In genomic region chr6:134892362-134892761, GRCh38 we compare ENCODE assay signal across 39 cellular contexts.
"Had no signal": no experiment of that assay in that cellular context is flagged by ENCODE, and none has a peak within 500 bp of the region (broad histone marks: within the 10 kb centered on the region; RNA-seq: fewer than 3 reads in every experiment).

No MANE protein-coding gene starts in this region.

- H3K36me3 ChIP-seq: adrenal gland, brain microvascular endothelial cell, breast epithelium had no signal

- H3K27ac Mint-ChIP-seq: activated CD4-positive, alpha-beta memory T cell treated with anti-CD3 and anti-CD28 coated beads, Interleukin-2, amount 10 ng/mL, durations not matched to agents 7 days and 5 days; activated CD4-positive, alpha-beta T cell treated with anti-CD3 and anti-CD28 coated beads, Interleukin-2, amount 10 ng/mL, durations not matched to agents 24 days and 14 days; activated CD8-positive, alpha-beta memory T cell treated with anti-CD3 and anti-CD28 coated beads, Interleukin-2, amount 10 ng/mL, durations not matched to agents 7 days and 5 days; activated CD8-positive, alpha-beta T cell treated with anti-CD3 and anti-CD28 coated beads, Interleukin-2, amount 10 ng/mL, durations not matched to agents 7 days and 5 days; activated naive CD4-positive, alpha-beta T cell treated with anti-CD3 and anti-CD28 coated beads for 36 hours; activated naive CD4-positive, alpha-beta T cell treated with anti-CD3 and anti-CD28 coated beads, Interleukin-2, amount 50 U/mL, for 72 hours; activated naive CD8-positive, alpha-beta T cell treated with anti-CD3 and anti-CD28 coated beads for 36 hours; activated T-cell treated with anti-CD3 and anti-CD28 coated beads, Interleukin-2, amount 50 U/mL, for 24 hours; activated T-helper 1 cell treated with anti-CD3 and anti-CD28 coated beads, Interleukin-12 subunit alpha, Interleukin-12 subunit beta, Interleukin-2, Interleukin-4 antibody, amounts not matched to agents 30 ng/mL and 10 ng/mL and 1 ng/mL, durations not matched to agents 14 hours and 24 hours and 36 hours; activated T-helper 17 cell treated with anti-CD3 and anti-CD28 coated beads, Interleukin-2, amount 50 U/mL, for 72 hours; T-helper 1 cell treated with Interleukin-12 subunit alpha and Interleukin-12 subunit beta and Interleukin-4 antibody, amounts not matched to agents 30 μg/mL and 1 μg/mL, for 36 hours; T-helper 2 cell treated with Interferon-gamma antibody and Interleukin-4, amounts not matched to agents 5 μg/mL and 100 μg/mL, for 36 hours; WTC11 had no signal

- H3K36me3 Mint-ChIP-seq: activated CD8-positive, alpha-beta memory T cell treated with anti-CD3 and anti-CD28 coated beads, Interleukin-2, amount 10 ng/mL, durations not matched to agents 7 days and 5 days; activated naive CD8-positive, alpha-beta T cell treated with anti-CD3 and anti-CD28 coated beads for 36 hours had no signal

- H3K4me3 ChIP-seq: adrenal gland, body of pancreas, breast epithelium had no signal

- H3K4me1 Mint-ChIP-seq: activated CD4-positive, alpha-beta memory T cell treated with anti-CD3 and anti-CD28 coated beads, Interleukin-2, amount 10 ng/mL, durations not matched to agents 7 days and 5 days; activated CD4-positive, alpha-beta T cell treated with anti-CD3 and anti-CD28 coated beads, Interleukin-2, amount 10 ng/mL, durations not matched to agents 24 days and 14 days; activated CD8-positive, alpha-beta memory T cell treated with anti-CD3 and anti-CD28 coated beads, Interleukin-2, amount 10 ng/mL, durations not matched to agents 7 days and 5 days; activated naive CD8-positive, alpha-beta T cell treated with anti-CD3 and anti-CD28 coated beads for 36 hours; activated T-helper 17 cell treated with anti-CD3 and anti-CD28 coated beads, Interleukin-2, amount 50 U/mL, for 72 hours; WTC11 had no signal

- H3K4me1 ChIP-seq: adrenal gland, body of pancreas, breast epithelium had no signal

- DNase-seq: activated CD4-positive, alpha-beta memory T cell treated with anti-CD3 and anti-CD28 coated beads, Interleukin-2, amount 10 ng/mL, durations not matched to agents 7 days and 5 days; activated CD4-positive, alpha-beta T cell treated with anti-CD3 and anti-CD28 coated beads for 1 hour; activated CD4-positive, alpha-beta T cell treated with anti-CD3 and anti-CD28 coated beads for 4 hours; activated CD4-positive, alpha-beta T cell treated with anti-CD3 and anti-CD28 coated beads, Interleukin-2, amount 10 ng/mL, durations not matched to agents 24 days and 14 days; activated CD4-positive, alpha-beta T cell treated with anti-CD3 and anti-CD28 coated beads, Interleukin-2, amount 50 U/mL, for 48 hours; activated CD4-positive, CD25-positive, alpha-beta regulatory T cell; activated CD8-positive, alpha-beta memory T cell treated with anti-CD3 and anti-CD28 coated beads for 24 hours; activated CD8-positive, alpha-beta memory T cell treated with anti-CD3 and anti-CD28 coated beads, Interleukin-2, amount 10 ng/mL, durations not matched to agents 7 days and 5 days; activated CD8-positive, alpha-beta memory T cell treated with anti-CD3 and anti-CD28 coated beads, Interleukin-2, amount 50 U/mL, for 48 hours; activated CD8-positive, alpha-beta T cell treated with anti-CD3 and anti-CD28 coated beads, Interleukin-2, amount 10 ng/mL, durations not matched to agents 7 days and 5 days; activated effector memory CD4-positive, alpha-beta T cell treated with anti-CD3 and anti-CD28 coated beads, Interleukin-2, amount 50 U/mL, for 16 hours; activated gamma-delta T cell treated with Interleukin-2 at 50 U/mL for 16 hours; activated naive CD4-positive, alpha-beta T cell; activated naive CD4-positive, alpha-beta T cell treated with anti-CD3 and anti-CD28 coated beads for 36 hours; activated naive CD4-positive, alpha-beta T cell treated with anti-CD3 and anti-CD28 coated beads, Interleukin-2, amount 50 U/mL, for 16 hours; activated naive CD8-positive, alpha-beta T cell treated with anti-CD3 and anti-CD28 coated beads for 36 hours; activated T-cell treated with anti-CD3 and anti-CD28 coated beads, Interleukin-2, amount 50 U/mL, for 24 hours; activated T-cell treated with anti-CD3 and anti-CD28 coated beads, Interleukin-2, amount 50 U/mL, for 48 hours; adrenal gland; amniotic stem cell; aorta; body of pancreas; brain microvascular endothelial cell; central memory CD4-positive, alpha-beta T cell; T-helper 1 cell; T-helper 2 cell; T-helper 9 cell had no signal

- H3K4me3 Mint-ChIP-seq: activated CD4-positive, alpha-beta memory T cell treated with anti-CD3 and anti-CD28 coated beads, Interleukin-2, amount 10 ng/mL, durations not matched to agents 7 days and 5 days; activated CD4-positive, alpha-beta T cell treated with anti-CD3 and anti-CD28 coated beads, Interleukin-2, amount 10 ng/mL, durations not matched to agents 24 days and 14 days; activated CD8-positive, alpha-beta memory T cell treated with anti-CD3 and anti-CD28 coated beads, Interleukin-2, amount 10 ng/mL, durations not matched to agents 7 days and 5 days; activated CD8-positive, alpha-beta T cell treated with anti-CD3 and anti-CD28 coated beads, Interleukin-2, amount 10 ng/mL, durations not matched to agents 7 days and 5 days; activated naive CD4-positive, alpha-beta T cell treated with anti-CD3 and anti-CD28 coated beads for 36 hours; activated naive CD8-positive, alpha-beta T cell treated with anti-CD3 and anti-CD28 coated beads for 36 hours; activated T-cell treated with anti-CD3 and anti-CD28 coated beads, Interleukin-2, amount 50 U/mL, for 24 hours; activated T-helper 1 cell treated with anti-CD3 and anti-CD28 coated beads, Interleukin-12 subunit alpha, Interleukin-12 subunit beta, Interleukin-2, Interleukin-4 antibody, amounts not matched to agents 30 ng/mL and 10 ng/mL and 1 ng/mL, durations not matched to agents 14 hours and 24 hours and 36 hours; activated T-helper 17 cell treated with anti-CD3 and anti-CD28 coated beads, Interleukin-2, amount 50 U/mL, for 72 hours; T-helper 1 cell treated with Interleukin-12 subunit alpha and Interleukin-12 subunit beta and Interleukin-4 antibody, amounts not matched to agents 30 μg/mL and 1 μg/mL, for 36 hours; T-helper 2 cell treated with Interferon-gamma antibody and Interleukin-4, amounts not matched to agents 5 μg/mL and 100 μg/mL, for 36 hours; WTC11 had no signal

- H3K27ac ChIP-seq: adrenal gland, body of pancreas, brain microvascular endothelial cell, breast epithelium, VCaP had no signal

- FAIRE-seq: astrocyte, colon, TTC549 had no signal

- ATAC-seq: activated CD4-positive, CD25-positive, alpha-beta regulatory T cell treated with anti-CD3 and anti-CD28 coated beads, Interleukin-2, amount 50 U/mL, for 24 hours; activated CD8-positive, alpha-beta memory T cell treated with anti-CD3 and anti-CD28 coated beads, Interleukin-2, amount 10 ng/mL, durations not matched to agents 7 days and 5 days; activated CD8-positive, alpha-beta T cell treated with anti-CD3 and anti-CD28 coated beads, Interleukin-2, amount 10 ng/mL, durations not matched to agents 7 days and 5 days; activated naive CD4-positive, alpha-beta T cell treated with anti-CD3 and anti-CD28 coated beads, Interleukin-2, amount 50 U/mL, for 72 hours; activated T-helper 17 cell treated with anti-CD3 and anti-CD28 coated beads, Interleukin-2, amount 50 U/mL, for 72 hours; body of pancreas; WTC11 had no signal

- H3K27me3 ChIP-seq: adrenal gland, body of pancreas, brain microvascular endothelial cell, breast epithelium had no signal

- H3K9me3 ChIP-seq: adrenal gland, body of pancreas had no signal
